ENCODE assay signal across 14 cellular contexts in the genomic region with DNA sequence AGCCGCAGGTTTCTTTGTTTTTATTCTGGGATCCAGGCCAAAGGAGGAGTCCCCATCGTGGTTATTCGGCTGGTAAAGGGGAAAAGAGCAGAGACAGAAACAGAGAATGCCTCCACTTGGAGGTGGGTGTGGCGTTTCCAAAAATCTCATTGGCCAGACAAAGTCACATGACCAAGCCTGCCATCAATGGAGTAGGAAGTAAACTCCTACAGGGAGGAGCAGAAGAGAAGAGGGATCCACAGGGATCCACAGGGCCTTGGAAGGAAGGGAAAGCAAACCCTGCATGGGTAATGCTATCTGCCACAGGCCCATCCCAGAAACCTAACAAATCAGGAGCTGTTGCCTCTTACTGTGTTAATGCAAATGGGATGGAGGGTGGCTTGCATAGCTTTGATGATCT.
"Had no signal": no experiment of that assay in that cellular context is flagged by ENCODE, and none has a peak within 500 bp of the region (broad histone marks: within the 10 kb centered on the region; RNA-seq: fewer than 3 reads in every experiment).

No MANE protein-coding gene starts in this region.

- H3K9ac ChIP-seq: neural progenitor cell had no signal

- ATAC-seq: activated T-cell treated with anti-CD3 and anti-CD28 coated beads, Interleukin-2, amount 50 U/mL, for 72 hours; foreskin keratinocyte; heart left ventricle; pancreas; stimulated activated naive CD8-positive, alpha-beta T cell treated with anti-CD3 and anti-CD28 coated beads, Interleukin-15, Interleukin-2, amounts not matched to agents 100 U/mL and 50 U/mL, for 24 hours had no signal

- H3K27ac ChIP-seq: dorsolateral prefrontal cortex, esophagus squamous epithelium, foreskin keratinocyte, heart left ventricle, pancreas, suprapubic skin had no signal

- DNase-seq: activated CD4-positive, alpha-beta memory T cell treated with anti-CD3 and anti-CD28 coated beads, Interleukin-2, amount 10 ng/mL, durations not matched to agents 7 days and 5 days; activated naive CD8-positive, alpha-beta T cell treated with anti-CD3 and anti-CD28 coated beads, Interleukin-2, amount 10 ng/mL, durations not matched to agents 7 days and 5 days; activated T-cell treated with anti-CD3 and anti-CD28 coated beads, Interleukin-2, amount 50 U/mL, for 72 hours; anterior cingulate cortex; dorsolateral prefrontal cortex; esophagus squamous epithelium; foreskin keratinocyte; heart left ventricle; pancreas; stimulated activated CD4-positive, alpha-beta T cell treated with anti-CD3 and anti-CD28 coated beads, Interleukin-2, amount 100 ng/mL, for 48 hours; stimulated activated naive CD8-positive, alpha-beta T cell treated with anti-CD3 and anti-CD28 coated beads, Interleukin-15, Interleukin-2, amounts not matched to agents 100 U/mL and 50 U/mL, for 24 hours; T1000 had no signal

- FAIRE-seq: pancreas had no signal

- H3K9me3 ChIP-seq: esophagus squamous epithelium, heart left ventricle, pancreas, suprapubic skin had no signal

- H3K36me3 ChIP-seq: heart left ventricle, neural progenitor cell, pancreas, suprapubic skin had no signal

- H2AFZ ChIP-seq: neural progenitor cell had no signal

- H3K27me3 ChIP-seq: dorsolateral prefrontal cortex, esophagus squamous epithelium, foreskin keratinocyte, heart left ventricle, neural progenitor cell, pancreas, suprapubic skin had no signal

- H3K4me2 ChIP-seq: neural progenitor cell had no signal

- H3K4me3 ChIP-seq: dorsolateral prefrontal cortex, esophagus squamous epithelium, heart left ventricle, neural progenitor cell, pancreas, suprapubic skin had no signal
